Comparison of ENCODE assay signal across 19 cellular contexts in genomic region chr9:132514821-132515220, GRCh38.
"Had no signal": no experiment of that assay in that cellular context is flagged by ENCODE, and none has a peak within 500 bp of the region (broad histone marks: within the 10 kb centered on the region; RNA-seq: fewer than 3 reads in every experiment).

No MANE protein-coding gene starts in this region.

- DNase-seq: dermis blood vessel endothelial cell; dorsolateral prefrontal cortex; effector CD4-positive, alpha-beta T cell; effector memory CD4-positive, alpha-beta T cell; foreskin keratinocyte; glutamatergic neuron; head of caudate nucleus; heart right ventricle; hippocampal formation; left cardiac atrium; left lung; left ventricle myocardium superior; mesenchymal stem cell; mucosa of descending colon had no signal

- H3K4me1 ChIP-seq: esophagus muscularis mucosa, foreskin keratinocyte, gastroesophageal sphincter, heart right ventricle, left lung, lower lobe of right lung had no signal

- H3K36me3 ChIP-seq: esophagus muscularis mucosa, gastroesophageal sphincter, heart right ventricle, left lung, lower lobe of right lung had no signal

- ATAC-seq: foreskin keratinocyte, gastroesophageal sphincter, heart right ventricle, left cardiac atrium, left lung, left ventricle myocardium superior, lower lobe of right lung, mucosa of descending colon had no signal

- H3K4me3 ChIP-seq: coronary artery, dorsolateral prefrontal cortex, esophagus muscularis mucosa, gastroesophageal sphincter, heart right ventricle, left lung, lower lobe of right lung, mucosa of descending colon had no signal

- H3K27ac Mint-ChIP-seq: mesothelial cell of epicardium had no signal

- H3K27ac ChIP-seq: coronary artery, dorsolateral prefrontal cortex, esophagus muscularis mucosa, foreskin keratinocyte, gastroesophageal sphincter, heart right ventricle, left lung, lower lobe of right lung had no signal

- H3K4me3 Mint-ChIP-seq: mesothelial cell of epicardium had no signal

- H3K9me3 Mint-ChIP-seq: mesothelial cell of epicardium had no signal

- H3K9me3 ChIP-seq: esophagus muscularis mucosa, gastroesophageal sphincter, heart right ventricle, left lung, lower lobe of right lung, mucosa of descending colon had no signal

- H3K36me3 Mint-ChIP-seq: mesothelial cell of epicardium had no signal
